11 cellular contexts compared by ENCODE assay signal in the genomic region with DNA sequence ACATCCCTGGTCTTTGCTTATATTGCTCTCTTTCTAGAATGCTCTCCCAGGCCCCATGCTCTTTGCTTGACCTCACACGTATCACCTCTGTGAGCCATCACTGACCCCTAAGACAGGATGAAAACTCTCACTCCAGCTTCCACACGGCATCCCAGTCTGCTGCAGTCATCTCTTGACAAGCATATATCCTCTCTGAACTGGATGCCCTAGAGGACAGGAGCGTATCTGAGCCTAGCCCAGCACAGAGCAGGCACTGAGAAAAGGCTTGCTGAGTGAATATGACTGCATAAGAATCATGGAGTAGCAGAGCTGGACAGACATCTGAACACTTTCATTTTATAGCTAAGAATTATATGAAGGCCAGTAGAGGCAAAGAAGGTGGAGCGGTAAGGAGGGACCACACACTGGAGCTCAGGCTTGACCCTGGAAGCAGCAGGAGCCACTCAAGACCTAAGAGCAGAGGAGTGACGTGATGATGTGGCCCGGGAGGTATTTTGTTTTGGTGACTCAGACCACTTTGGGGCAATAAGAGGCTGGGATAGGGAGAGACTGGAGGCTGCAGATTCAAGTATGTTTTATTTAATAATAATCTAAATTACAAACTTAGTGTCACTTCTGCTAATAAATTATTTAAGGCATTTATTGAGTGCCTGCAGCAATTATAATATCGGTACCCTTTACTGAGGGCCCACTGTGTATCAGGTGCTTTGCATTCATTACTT. TPM values are rescaled to one million over a fixed set of nuclear protein-coding genes. Genes with fewer than 3 reads are reported as not detected.
DNase-seq lines count a peak whose midpoint lies in the region; ATAC-seq and TF ChIP-seq lines count a peak whose summit lies in the region.
"Had no signal": no experiment of that assay in that cellular context is flagged by ENCODE, and none has a peak within 500 bp of the region (broad histone marks: within the 10 kb centered on the region; RNA-seq: fewer than 3 reads in every experiment).

No MANE protein-coding gene starts in this region.

- no peak overlapping the region for H3K4me3 ChIP-seq in lower lobe of right lung

- peaks cover 11% of the 10 kb centered on the region for H3K4me1 ChIP-seq in lower lobe of right lung

- no peak for TF ChIP-seq CTCF in lower lobe of right lung (IDR thresholded peaks at IDR 0.05)

- ATAC-seq in lower lobe of right lung (peak; percentile 92 to 95), HG02610 (IDR thresholded peaks at IDR 0.05; ENCODE audit: unreplicated experiment) (no peak), GM18498 (IDR thresholded peaks at IDR 0.05; ENCODE audit: unreplicated experiment) (no peak)

- H3K36me3 ChIP-seq in lower lobe of right lung = no peaks in the 10 kb centered on the region

- intact Hi-C loops in lower lobe of right lung (cut with DNase I) = no loop called here

- no peaks in the 10 kb centered on the region for H3K27me3 ChIP-seq in lower lobe of right lung (ENCODE audit: low read depth)

- peak overlapping the region; percentile 42 for H3K27ac ChIP-seq in lower lobe of right lung

- DNase-seq in AG08395 (ENCODE audit: low spot score) = peak; percentile 90
- peak; percentile 71 for DNase-seq in HS-27A (ENCODE audit: low read depth)
- peak; percentile 79 for DNase-seq in astrocyte of the hippocampus (ENCODE audit: low read depth, low spot score)
- peak; percentile 55 for DNase-seq in lower lobe of right lung
- no peak for DNase-seq in NCI-H1694 (lab: John Stamatoyannopoulos, UW)
- no peak for DNase-seq in HUDEP-2 (lab: John Stamatoyannopoulos, UW; ENCODE audit: unreplicated experiment in 76 of 76)
- DNase-seq: CD4-positive, alpha-beta memory T cell; stimulated activated CD4-positive, alpha-beta T cell treated with anti-CD3 and anti-CD28 coated beads, Interleukin-12 subunit alpha, Interleukin-12 subunit beta, amount 100 ng/mL, for 4 hours; stimulated activated naive B cell treated with anti-CD40 and anti-IgM and Interleukin-4, amounts not matched to agents 10 μg/mL and 1 μg/mL and 100 μg/mL, for 72 hours had no signal

- H3K9me3 ChIP-seq in lower lobe of right lung = no peaks in the 10 kb centered on the region

RNA-seq across cellular contexts. Expression of gene MAP6, which starts 42.7 kb away (rescaled TPM):
- 10.8 TPM for total RNA-seq in lower lobe of right lung
- total RNA-seq: CD4-positive, alpha-beta memory T cell had no signal

Comparison
In these comparisons a context has a peak if more than half of its experiments do, and no peak if none do; other contexts are left out.
1. DNase-seq: peak in AG08395 (single experiment), HS-27A (single experiment), astrocyte of the hippocampus (single experiment) and lower lobe of right lung (single experiment); none in NCI-H1694 (single experiment) and HUDEP-2 (0 of 76).
2. ATAC-seq: peak in lower lobe of right lung (2 of 2); none in HG02610 (single experiment) and GM18498 (single experiment).